ENCODE assay signal across 12 cellular contexts in the genomic region with DNA sequence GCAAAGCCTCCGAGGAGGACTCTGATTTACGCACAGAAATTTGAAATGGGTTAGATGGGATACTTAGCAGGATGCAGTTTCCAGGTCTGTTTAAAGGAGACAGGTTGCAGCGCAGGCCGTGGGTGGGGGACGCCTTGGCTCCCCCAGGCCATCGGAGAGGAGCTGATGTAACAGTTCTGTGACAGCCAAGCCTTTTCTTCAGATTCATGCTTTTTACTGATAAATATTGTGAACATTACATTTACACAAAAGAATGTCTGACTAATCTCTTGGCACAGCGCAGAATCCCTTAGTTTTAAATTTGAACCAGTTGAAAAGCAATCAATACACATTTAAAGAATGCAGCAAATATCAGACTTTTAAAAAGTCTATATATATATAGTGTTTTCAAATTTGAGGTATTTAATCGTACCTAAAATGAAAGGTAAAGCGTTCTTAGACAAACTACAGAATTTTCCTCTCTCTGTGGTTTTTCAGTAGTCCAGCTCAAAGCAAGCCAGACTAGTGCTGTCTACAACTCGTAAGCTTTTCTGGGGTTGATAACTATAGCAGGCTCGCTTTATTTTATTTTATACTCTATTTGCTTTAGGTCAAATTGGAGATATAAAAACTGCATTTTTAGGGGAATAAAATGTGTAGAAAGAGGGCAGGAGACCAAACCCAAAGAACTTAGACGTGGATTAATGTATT.
DNase-seq lines count a peak whose midpoint lies in the region; ATAC-seq and TF ChIP-seq lines count a peak whose summit lies in the region.
"Had no signal": no experiment of that assay in that cellular context is flagged by ENCODE, and none has a peak within 500 bp of the region (broad histone marks: within the 10 kb centered on the region; RNA-seq: fewer than 3 reads in every experiment).

No MANE protein-coding gene starts in this region.

- peaks cover 27% of the 10 kb centered on the region for H3K4me1 Mint-ChIP-seq in endothelial cell (ENCODE audit: unreplicated experiment)
- H3K4me1 Mint-ChIP-seq: naive thymus-derived CD4-positive, alpha-beta T cell had no signal

- ATAC-seq in HG03457 (IDR thresholded peaks at IDR 0.05; ENCODE audit: unreplicated experiment): no peak
- ATAC-seq: activated CD4-positive, CD25-positive, alpha-beta regulatory T cell treated with anti-CD3 and anti-CD28 coated beads, Interleukin-2, amount 50 U/mL, for 24 hours; esophagus mucosa; naive thymus-derived CD4-positive, alpha-beta T cell had no signal

- no peaks in the 10 kb centered on the region for H3K36me3 Mint-ChIP-seq in endothelial cell (ENCODE audit: low read depth, unreplicated experiment)

- H3K4me3 Mint-ChIP-seq in endothelial cell (ENCODE audit: unreplicated experiment): no peak overlapping the region
- H3K4me3 Mint-ChIP-seq: naive thymus-derived CD4-positive, alpha-beta T cell had no signal

- H3K9me3 ChIP-seq in adipocyte (ENCODE audit: control insufficient read depth, low read length): no peaks in the 10 kb centered on the region
- no peaks in the 10 kb centered on the region for H3K9me3 ChIP-seq in left ventricle myocardium inferior (replicated peaks)
- H3K9me3 ChIP-seq in skeletal muscle satellite cell (replicated peaks; ENCODE audit: low read length): no peaks in the 10 kb centered on the region

- H3K36me3 ChIP-seq in adipocyte (ENCODE audit: control insufficient read depth, insufficient read depth, low read length, severe bottlenecking) (no peaks in the 10 kb centered on the region), left ventricle myocardium inferior (no peaks in the 10 kb centered on the region), skeletal muscle satellite cell (ENCODE audit: insufficient read depth, low read length) (no peaks in the 10 kb centered on the region)

- no peak overlapping the region for H3K9ac ChIP-seq in adipocyte (ENCODE audit: low read length)
- H3K9ac ChIP-seq in skeletal muscle satellite cell (ENCODE audit: low read depth, low read length): peak overlapping the region; percentile 75

- DNase-seq in GM12864 (ENCODE audit: low read depth): no peak
- DNase-seq in adipocyte (ENCODE audit: low read depth): peak; percentile 82
- DNase-seq in left ventricle myocardium inferior: no peak
- DNase-seq in endothelial cell (ENCODE audit: low spot score): no peak
- no peak for DNase-seq in midbrain (lab: John Stamatoyannopoulos, UW)
- no peak for DNase-seq in activated CD4-positive, alpha-beta T cell treated with anti-CD3 and anti-CD28 coated beads for 48 hours
- DNase-seq: activated naive CD4-positive, alpha-beta T cell; naive thymus-derived CD4-positive, alpha-beta T cell had no signal

- intact Hi-C loops in left ventricle myocardium inferior (cut with micrococcal nuclease): no loop called here

- H3K4me3 ChIP-seq in GM12864 (ENCODE audit: low read depth, low read length) (peak overlapping the region; percentile 6; the same call in 1 of the 2 replicates), adipocyte (ENCODE audit: low read length) (peak overlapping the region; percentile 71), left ventricle myocardium inferior (peak overlapping the region; percentile 4), skeletal muscle satellite cell (ENCODE audit: low read length) (peak overlapping the region; percentile 37)

- peaks cover 37% of the 10 kb centered on the region for H3K4me1 ChIP-seq in adipocyte (ENCODE audit: control insufficient read depth, insufficient read depth, low read length)
- H3K4me1 ChIP-seq in left ventricle myocardium inferior: no peaks in the 10 kb centered on the region
- H3K4me1 ChIP-seq in skeletal muscle satellite cell (ENCODE audit: control insufficient read depth, insufficient read depth, low read length): peaks cover 57% of the 10 kb centered on the region

- H3K4me2 ChIP-seq in skeletal muscle satellite cell (ENCODE audit: low read length): peak overlapping the region; percentile 70

- no peaks in the 10 kb centered on the region for H3K27me3 ChIP-seq in adipocyte (replicated peaks; ENCODE audit: control insufficient read depth, insufficient read depth, low read length)
- H3K27me3 ChIP-seq in left ventricle myocardium inferior (ENCODE audit: low read depth): no peaks in the 10 kb centered on the region
- no peaks in the 10 kb centered on the region for H3K27me3 ChIP-seq in skeletal muscle satellite cell (ENCODE audit: control insufficient read depth, insufficient read depth, low read length)

- TF ChIP-seq CTCF in GM12864 (IDR thresholded peaks at IDR 0.05; ENCODE audit: low read depth, low read length, missing control alignments): no peak
- TF ChIP-seq CTCF in left ventricle myocardium inferior (IDR thresholded peaks at IDR 0.05; ENCODE audit: borderline replicate concordance): no peak
- TF ChIP-seq CTCF in endothelial cell (IDR thresholded peaks at IDR 0.05; ENCODE audit: unreplicated experiment): no peak

- no peaks in the 10 kb centered on the region for H3K9me3 Mint-ChIP-seq in endothelial cell (ENCODE audit: unreplicated experiment)

- H3K27ac Mint-ChIP-seq in endothelial cell (ENCODE audit: unreplicated experiment): no peak overlapping the region
- H3K27ac Mint-ChIP-seq: naive thymus-derived CD4-positive, alpha-beta T cell had no signal

- peak overlapping the region; percentile 43 for H3K27ac ChIP-seq in left ventricle myocardium inferior (replicated peaks)

- H3K27me3 Mint-ChIP-seq in endothelial cell (ENCODE audit: unreplicated experiment): no peaks in the 10 kb centered on the region

Comparison
In these comparisons a context has a peak if more than half of its experiments do, and no peak if none do; other contexts are left out.
1. H3K4me3 ChIP-seq: peak in every context shown above with its lines; median percentile 71 in adipocyte; 37 in skeletal muscle satellite cell; 6 in GM12864; 4 in left ventricle myocardium inferior.